Comparison of ENCODE assay signal across 21 cellular contexts in the genomic region with DNA sequence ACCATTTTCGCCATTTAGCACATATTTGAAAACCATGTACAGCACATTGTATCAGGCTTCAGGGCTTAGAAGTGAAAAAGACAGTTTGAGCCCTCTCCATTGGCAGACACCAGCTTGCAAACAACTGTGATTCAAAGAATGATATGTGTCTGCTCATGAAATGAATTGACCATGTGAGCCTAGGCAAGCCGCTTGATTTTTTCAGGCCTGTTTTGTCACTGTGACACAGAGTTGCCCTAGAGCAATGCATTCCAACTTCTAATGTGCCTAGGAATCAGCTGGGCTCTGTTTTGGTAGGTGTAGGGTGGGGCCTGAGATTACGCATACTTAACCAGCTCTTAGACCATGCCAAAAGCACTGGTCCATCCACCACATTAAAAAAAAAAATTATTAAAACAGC.
"Had no signal": no experiment of that assay in that cellular context is flagged by ENCODE, and none has a peak within 500 bp of the region (broad histone marks: within the 10 kb centered on the region; RNA-seq: fewer than 3 reads in every experiment).

No MANE protein-coding gene starts in this region.

- FAIRE-seq: endothelial cell of umbilical vein had no signal

- H3K9me3 ChIP-seq: colonic mucosa, left lung, prostate gland, suprapubic skin, transverse colon, vagina had no signal

- H3K4me1 Mint-ChIP-seq: stimulated activated naive B cell treated with anti-CD40 and anti-IgM and Interleukin-4, amounts not matched to agents 10 μg/mL and 1 μg/mL and 100 μg/mL, for 72 hours had no signal

- H3K4me1 ChIP-seq: colonic mucosa, gastrocnemius medialis, left lung, prostate gland, spleen, suprapubic skin, transverse colon, vagina had no signal

- DNase-seq: colonic mucosa; effector CD8-positive, alpha-beta T cell; erythroblast; gastrocnemius medialis; head of caudate nucleus; left cardiac atrium; left lung; natural killer cell; right cardiac atrium; spleen; stimulated activated CD4-positive, alpha-beta T cell treated with anti-CD3 and anti-CD28 coated beads, Interleukin-4, amount 100 ng/mL, for 4 hours; stimulated activated naive B cell treated with anti-CD40 and anti-IgM and Interleukin-4, amounts not matched to agents 10 μg/mL and 1 μg/mL and 100 μg/mL, for 72 hours; transverse colon had no signal

- H3K27ac Mint-ChIP-seq: dendritic cell treated with granulocyte-macrophage colony-stimulating factor and Interleukin-4, amounts not matched to agents 40 ng/mL and 50 ng/mL, for 4 days; natural killer cell; stimulated activated naive CD8-positive, alpha-beta T cell treated with anti-CD3 and anti-CD28 coated beads, Interleukin-15, Interleukin-2, amounts not matched to agents 100 ng/mL and 50 ng/mL, for 24 hours had no signal

- H3K27me3 ChIP-seq: colonic mucosa, gastrocnemius medialis, left lung, spleen, suprapubic skin, transverse colon, vagina had no signal

- ATAC-seq: gastrocnemius medialis; left cardiac atrium; left lung; natural killer cell; right cardiac atrium; stimulated activated naive B cell treated with anti-CD40 and anti-IgM and Interleukin-4, amounts not matched to agents 10 μg/mL and 1 μg/mL and 100 μg/mL, for 72 hours had no signal

- H3K4me3 Mint-ChIP-seq: central memory CD8-positive, alpha-beta T cell; dendritic cell treated with granulocyte-macrophage colony-stimulating factor and Interleukin-4, amounts not matched to agents 40 ng/mL and 50 ng/mL, for 4 days; natural killer cell; stimulated activated naive B cell treated with anti-CD40 and anti-IgM and Interleukin-4, amounts not matched to agents 10 μg/mL and 1 μg/mL and 100 μg/mL, for 72 hours; stimulated activated naive CD8-positive, alpha-beta T cell treated with anti-CD3 and anti-CD28 coated beads, Interleukin-15, Interleukin-2, amounts not matched to agents 100 ng/mL and 50 ng/mL, for 24 hours had no signal

- H3K27ac ChIP-seq: colonic mucosa, gastrocnemius medialis, left lung, prostate gland, skin epidermis, spleen, suprapubic skin, transverse colon, vagina had no signal

- H3K36me3 ChIP-seq: colonic mucosa, prostate gland had no signal

- H3K9me3 Mint-ChIP-seq: central memory CD8-positive, alpha-beta T cell; dendritic cell treated with granulocyte-macrophage colony-stimulating factor and Interleukin-4, amounts not matched to agents 40 ng/mL and 50 ng/mL, for 4 days; natural killer cell; stimulated activated naive B cell treated with anti-CD40 and anti-IgM and Interleukin-4, amounts not matched to agents 10 μg/mL and 1 μg/mL and 100 μg/mL, for 72 hours; stimulated activated naive CD8-positive, alpha-beta T cell treated with anti-CD3 and anti-CD28 coated beads, Interleukin-15, Interleukin-2, amounts not matched to agents 100 ng/mL and 50 ng/mL, for 24 hours had no signal

- H3K4me3 ChIP-seq: colonic mucosa, gastrocnemius medialis, left lung, prostate gland, skin epidermis, spleen, suprapubic skin, transverse colon, vagina had no signal

- H3K27me3 Mint-ChIP-seq: central memory CD8-positive, alpha-beta T cell; dendritic cell treated with granulocyte-macrophage colony-stimulating factor and Interleukin-4, amounts not matched to agents 40 ng/mL and 50 ng/mL, for 4 days; stimulated activated naive B cell treated with anti-CD40 and anti-IgM and Interleukin-4, amounts not matched to agents 10 μg/mL and 1 μg/mL and 100 μg/mL, for 72 hours; stimulated activated naive CD8-positive, alpha-beta T cell treated with anti-CD3 and anti-CD28 coated beads, Interleukin-15, Interleukin-2, amounts not matched to agents 100 ng/mL and 50 ng/mL, for 24 hours had no signal
